Comparison of ENCODE assay signal across 22 cellular contexts in genomic region chr15:75866916-75867315, GRCh38. TPM values are rescaled to one million over a fixed set of nuclear protein-coding genes. Genes with fewer than 3 reads are reported as not detected.
DNase-seq lines count a peak whose midpoint lies in the region; ATAC-seq and TF ChIP-seq lines count a peak whose summit lies in the region.
"Had no signal": no experiment of that assay in that cellular context is flagged by ENCODE, and none has a peak within 500 bp of the region (broad histone marks: within the 10 kb centered on the region; RNA-seq: fewer than 3 reads in every experiment).

No MANE protein-coding gene starts in this region.

- H2BK20ac ChIP-seq in H9 (ENCODE audit: low read depth, low read length, poor library complexity, severe bottlenecking), result no peak overlapping the region

- ATAC-seq in CD4-positive, CD25-positive, alpha-beta regulatory T cell (ENCODE audit: low read depth in 2 of 2), result no peak
- ATAC-seq in activated B cell treated with CpG ODN at 0.5 μM for 24 hours (ENCODE audit: low read depth) (no peak), naive B cell (ENCODE audit: low read depth in 2 of 2) (peak in 1 of 2 donors; percentile 21), HG03354 (IDR thresholded peaks at IDR 0.05; ENCODE audit: poor library complexity, severe bottlenecking, unreplicated experiment) (no peak)
- ATAC-seq: effector memory CD8-positive, alpha-beta T cell; left lung; naive thymus-derived CD8-positive, alpha-beta T cell had no signal

- H3K79me2 ChIP-seq in H9 (ENCODE audit: insufficient read depth, low read length), result no peaks in the 10 kb centered on the region; the same call in 1 of the 2 replicates

- no peak overlapping the region for H2AK5ac ChIP-seq in H9 (ENCODE audit: insufficient read length, low read length)

- H3K4me1 ChIP-seq in CD4-positive, CD25-positive, alpha-beta regulatory T cell (ENCODE audit: control insufficient read depth, insufficient read depth, low read length, poor library complexity, severe bottlenecking), result no peaks in the 10 kb centered on the region
- H3K4me1 ChIP-seq in H9 (ENCODE audit: insufficient read depth, low read length), result peaks cover 12% of the 10 kb centered on the region
- H3K4me1 ChIP-seq: breast epithelium, esophagus squamous epithelium, left lung had no signal

- H3K36me3 ChIP-seq in CD4-positive, CD25-positive, alpha-beta regulatory T cell (ENCODE audit: control insufficient read depth, insufficient read depth, low read length), result peaks cover 20% of the 10 kb centered on the region
- H3K36me3 ChIP-seq: breast epithelium had no signal

- peaks cover 20 to 36% (median 24%) of the 10 kb centered on the region in 4 donors for H3K4me1 Mint-ChIP-seq in CD4-positive, CD25-positive, alpha-beta regulatory T cell
- H3K4me1 Mint-ChIP-seq in H9 (peaks cover 54 to 61% of the 10 kb centered on the region in 2 experiments), activated B cell treated with CpG ODN at 0.5 μM for 24 hours (peaks cover 41% of the 10 kb centered on the region), naive B cell (peaks cover 26 to 46% (median 30%) of the 10 kb centered on the region in 3 donors)

- H3K4me2 ChIP-seq in H9 (ENCODE audit: insufficient read depth, insufficient read length, low read length), result no peak overlapping the region
- H3K4me2 ChIP-seq: hepatocyte, SK-N-SH had no signal

- H2BK5ac ChIP-seq in H9 (ENCODE audit: insufficient read length, low read length), result no peak overlapping the region

- no peak overlapping the region for H3K18ac ChIP-seq in H9 (ENCODE audit: insufficient read length, low read depth, low read length)

- H3K23ac ChIP-seq in H9 (ENCODE audit: insufficient read length, low read depth, low read length), result no peak overlapping the region

- peaks cover 0 to 2% (median 0%) of the 10 kb centered on the region in 7 donors for H3K9me3 Mint-ChIP-seq in CD4-positive, CD25-positive, alpha-beta regulatory T cell
- H3K9me3 Mint-ChIP-seq in H9, result no peaks in the 10 kb centered on the region
- H3K9me3 Mint-ChIP-seq in activated B cell treated with CpG ODN at 0.5 μM for 24 hours, result no peaks in the 10 kb centered on the region
- no peaks in the 10 kb centered on the region for H3K9me3 Mint-ChIP-seq in naive B cell
- H3K9me3 Mint-ChIP-seq: effector memory CD8-positive, alpha-beta T cell; naive thymus-derived CD8-positive, alpha-beta T cell had no signal

- peak overlapping the region in 2 of 3 donors; percentile 25 to 44 for H3K27ac Mint-ChIP-seq in CD4-positive, CD25-positive, alpha-beta regulatory T cell
- H3K27ac Mint-ChIP-seq in H9 (peak overlapping the region; percentile 11 to 86 (median 42); a peak in 5 of 7 replicates), activated B cell treated with CpG ODN at 0.5 μM for 24 hours (peak overlapping the region; percentile 95), naive B cell (peak overlapping the region; percentile 89 to 99 (median 96))

- no peak overlapping the region for H4K8ac ChIP-seq in H9 (replicated peaks; ENCODE audit: insufficient read length, low read depth, low read length)

- peaks cover 46% of the 10 kb centered on the region for H3K36me3 Mint-ChIP-seq in CD4-positive, CD25-positive, alpha-beta regulatory T cell
- H3K36me3 Mint-ChIP-seq in H9 (ENCODE audit: insufficient read depth in 1 of 3, low read depth in 3 of 3) (peaks cover 7 to 38% (median 35%) of the 10 kb centered on the region in 3 experiments; a peak in 6 of 7 replicates), activated B cell treated with CpG ODN at 0.5 μM for 24 hours (ENCODE audit: low read depth) (peaks cover 34% of the 10 kb centered on the region), naive B cell (peaks cover 0 to 9% of the 10 kb centered on the region in 2 donors)

- no peak overlapping the region for H3K4ac ChIP-seq in H9 (ENCODE audit: low read depth, low read length)

- no peaks in the 10 kb centered on the region for H3K23me2 ChIP-seq in H9 (ENCODE audit: insufficient read length, low read depth, low read length, poor library complexity, severe bottlenecking)

- no peak overlapping the region for H2BK15ac ChIP-seq in H9 (ENCODE audit: low read depth, low read length)

- no peaks in the 10 kb centered on the region for H3K79me1 ChIP-seq in H9 (ENCODE audit: insufficient read depth, low read depth, low read length, poor library complexity, severe bottlenecking)

- TF ChIP-seq CTCF in H9 (conservative IDR thresholded peaks at IDR 0.05), result no peak
- TF ChIP-seq CTCF in activated B cell treated with CpG ODN at 0.5 μM for 24 hours (IDR thresholded peaks at IDR 0.05), result no peak

- CTCF ChIA-PET in activated B cell treated with CpG ODN at 0.5 μM for 24 hours (lab: Charles Lee), result no interaction called here

- no peak overlapping the region for H3K14ac ChIP-seq in H9 (ENCODE audit: insufficient read depth, low read length)

- POLR2A ChIA-PET in activated B cell treated with CpG ODN at 0.5 μM for 24 hours (lab: Charles Lee), result interaction anchor here (1.3 kb wide), 1 partner anchor 37 kb away, joined by 3 read pairs; the partner anchor contains the start of gene FBXO22

- no peak for DNase-seq in CD4-positive, CD25-positive, alpha-beta regulatory T cell
- DNase-seq in H9 (no peak), activated B cell treated with CpG ODN at 0.5 μM for 24 hours (no peak), naive B cell (no peak), SHP77 treated with DMSO at 0.1 percent for 48 hours (lab: John Stamatoyannopoulos, UW) (no peak), NCI-H345 treated with DMSO at 0.1 percent for 48 hours (lab: John Stamatoyannopoulos, UW; ENCODE audit: unreplicated experiment) (no peak)
- DNase-seq: activated CD4-positive, alpha-beta T cell treated with anti-CD3 and anti-CD28 coated beads, Interleukin-2, amount 50 U/mL, for 48 hours; activated gamma-delta T cell; effector memory CD8-positive, alpha-beta T cell; esophagus squamous epithelium; left lung; naive thymus-derived CD8-positive, alpha-beta T cell; NCI-H1694 treated with DMSO at 0.1 percent for 48 hours; NCI-H526 treated with DMSO at 0.1 percent for 48 hours; retina; SK-N-SH; small intestine; stimulated activated CD4-positive, alpha-beta T cell treated with anti-CD3 and anti-CD28 coated beads, Interleukin-2, amount 100 ng/mL, for 24 hours; T1000 had no signal

- H4K20me1 ChIP-seq in H9 (ENCODE audit: control insufficient read depth, insufficient read depth, insufficient read length), result no peaks in the 10 kb centered on the region

- no peak overlapping the region for H3K9ac ChIP-seq in H9 (ENCODE audit: extremely low read depth, insufficient read length, low read length)
- H3K9ac ChIP-seq: SK-N-SH had no signal

- no peaks in the 10 kb centered on the region for H3K9me3 ChIP-seq in CD4-positive, CD25-positive, alpha-beta regulatory T cell (ENCODE audit: control insufficient read depth in 2 of 2, low read length in 2 of 2)
- no peaks in the 10 kb centered on the region for H3K9me3 ChIP-seq in H9 (ENCODE audit: control insufficient read depth, low read depth, low read length)
- H3K9me3 ChIP-seq: breast epithelium, esophagus squamous epithelium, left lung, SK-N-SH had no signal

- no peaks in the 10 kb centered on the region for H3K27me3 ChIP-seq in CD4-positive, CD25-positive, alpha-beta regulatory T cell (ENCODE audit: control insufficient read depth, insufficient read depth, low read length)
- H3K27me3 ChIP-seq in H9 (ENCODE audit: insufficient read depth, low read length), result no peaks in the 10 kb centered on the region
- H3K27me3 ChIP-seq: breast epithelium, esophagus squamous epithelium, hepatocyte, left lung had no signal

- no peaks in the 10 kb centered on the region for H3K27me3 Mint-ChIP-seq in CD4-positive, CD25-positive, alpha-beta regulatory T cell
- H3K27me3 Mint-ChIP-seq in H9 (ENCODE audit: low read depth) (no peaks in the 10 kb centered on the region), activated B cell treated with CpG ODN at 0.5 μM for 24 hours (no peaks in the 10 kb centered on the region), naive B cell (no peaks in the 10 kb centered on the region)
- H3K27me3 Mint-ChIP-seq: effector memory CD8-positive, alpha-beta T cell; naive thymus-derived CD8-positive, alpha-beta T cell had no signal

- no peak overlapping the region for H3K4me3 ChIP-seq in CD4-positive, CD25-positive, alpha-beta regulatory T cell (ENCODE audit: low read depth, low read length)
- H3K4me3 ChIP-seq: breast epithelium, esophagus squamous epithelium, hepatocyte, left lung had no signal

- no peak overlapping the region for H2BK120ac ChIP-seq in H9 (ENCODE audit: low read depth, low read length, poor library complexity, severe bottlenecking)

- no peak overlapping the region for H3K56ac ChIP-seq in H9 (ENCODE audit: insufficient read length, low read depth, low read length)

- no peak overlapping the region for H3K4me3 Mint-ChIP-seq in CD4-positive, CD25-positive, alpha-beta regulatory T cell
- no peak overlapping the region for H3K4me3 Mint-ChIP-seq in H9
- H3K4me3 Mint-ChIP-seq in activated B cell treated with CpG ODN at 0.5 μM for 24 hours, result peak overlapping the region; percentile 75
- H3K4me3 Mint-ChIP-seq in naive B cell, result peak overlapping the region; percentile 4 to 90 (median 78)
- H3K4me3 Mint-ChIP-seq: effector memory CD8-positive, alpha-beta T cell had no signal

- intact Hi-C loops in activated B cell treated with CpG ODN at 0.5 μM for 24 hours (cut with micrococcal nuclease), result loop anchor here (5.0 kb wide), 1 partner anchor 35 kb away; the partner anchor contains the start of gene FBXO22

- H2AFZ ChIP-seq in H9 (ENCODE audit: low read length), result no peak overlapping the region
- H2AFZ ChIP-seq: hepatocyte had no signal

- no peak overlapping the region for H2BK12ac ChIP-seq in H9 (ENCODE audit: insufficient read length, low read depth, low read length)

- H3K27ac ChIP-seq in CD4-positive, CD25-positive, alpha-beta regulatory T cell (ENCODE audit: insufficient read depth, low read length, poor library complexity, severe bottlenecking), result no peak overlapping the region
- peak overlapping the region; percentile 61 for H3K27ac ChIP-seq in H9 (ENCODE audit: insufficient read length, low read depth, low read length)
- H3K27ac ChIP-seq: breast epithelium, esophagus squamous epithelium, hepatocyte, left lung had no signal

- no peak overlapping the region for H4K5ac ChIP-seq in H9 (ENCODE audit: insufficient read length, low read depth, low read length)

- H4K91ac ChIP-seq in H9 (ENCODE audit: insufficient read length, low read depth, low read length), result no peak overlapping the region

- no peak overlapping the region for H3T11ph ChIP-seq in H9 (ENCODE audit: low read length)

RNA-seq across cellular contexts. Expression of gene UBE2Q2, which starts 23.7 kb away (rescaled TPM):
- total RNA-seq in CD4-positive, CD25-positive, alpha-beta regulatory T cell, result 29.5 TPM
- polyA plus RNA-seq in CD4-positive, CD25-positive, alpha-beta regulatory T cell, result 10 to 100 TPM; 27.8 to 32.5 (median 29.7) TPM
- total RNA-seq in H9 (2021) (29.6 and 31.8 TPM in 2 replicates), activated B cell treated with CpG ODN at 0.5 μM for 24 hours (16.9 and 23.2 TPM in 2 replicates)
- polyA plus RNA-seq in naive B cell (ENCODE audit: low read depth in 6 of 6), result 10 to 100 TPM; 10.9 to 18.1 (median 13.4) TPM

RNA-seq across cellular contexts. Expression of gene FBXO22, which starts 36.8 kb away (rescaled TPM):
- total RNA-seq in CD4-positive, CD25-positive, alpha-beta regulatory T cell, result 11.3 TPM
- 10 to 100 TPM; 19.5 to 27.3 (median 20.5) TPM for polyA plus RNA-seq in CD4-positive, CD25-positive, alpha-beta regulatory T cell
- 59.2 and 59.9 TPM in 2 replicates for total RNA-seq in H9 (2021)
- total RNA-seq in activated B cell treated with CpG ODN at 0.5 μM for 24 hours, result 19.6 and 24.4 TPM in 2 replicates
- polyA plus RNA-seq in naive B cell (ENCODE audit: low read depth in 6 of 6), result 10 to 100 TPM in 5 of 6 donors, 1 to 10 TPM in 1; 6.6 to 18.8 (median 16.4) TPM

Comparison
In these comparisons a context has a peak if more than half of its experiments do, and no peak if none do; other contexts are left out.
1. H3K27ac Mint-ChIP-seq: peak in every context shown above with its lines; median percentile 96 in naive B cell; 95 in activated B cell treated with CpG ODN at 0.5 μM for 24 hours; 42 in H9; 34 in CD4-positive, CD25-positive, alpha-beta regulatory T cell.
2. H3K4me3 Mint-ChIP-seq: peak in activated B cell treated with CpG ODN at 0.5 μM for 24 hours (single experiment) and naive B cell (8 of 8); none in CD4-positive, CD25-positive, alpha-beta regulatory T cell (0 of 4) and H9 (0 of 2).